Comparison of ENCODE assay signal across 14 cellular contexts in the genomic region with DNA sequence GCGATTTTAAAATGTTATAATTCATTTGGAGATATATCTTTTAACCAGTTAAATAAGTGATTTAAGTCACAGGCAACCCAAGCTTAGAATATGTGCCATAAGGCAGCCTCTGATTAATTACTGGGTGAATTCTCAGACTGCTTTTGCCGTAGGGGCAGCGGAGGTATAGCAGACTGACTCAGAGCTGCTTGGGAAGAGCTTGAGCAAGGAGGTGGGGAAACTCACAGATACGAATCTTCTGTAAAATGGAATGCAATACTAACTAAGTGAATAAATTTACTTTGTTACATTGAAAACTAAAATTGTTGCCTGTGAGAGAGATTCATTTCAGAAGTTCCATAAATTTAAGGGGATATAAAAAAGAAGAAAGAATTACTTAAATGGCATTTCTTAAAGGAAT.
DNase-seq lines count a peak whose midpoint lies in the region; ATAC-seq and TF ChIP-seq lines count a peak whose summit lies in the region.
"Had no signal": no experiment of that assay in that cellular context is flagged by ENCODE, and none has a peak within 500 bp of the region (broad histone marks: within the 10 kb centered on the region; RNA-seq: fewer than 3 reads in every experiment).

No MANE protein-coding gene starts in this region.

- WGBS in neuronal stem cell (ENCODE audit: extremely low coverage in 2 of 2, insufficient read length in 2 of 2, insufficient replicate concordance in 1 of 2), 2 donors: no CpG with 5 or more reads among the region's 4 CpGs

- H3K36me3 ChIP-seq in SK-N-MC (ENCODE audit: insufficient read depth, low read length) (no peaks in the 10 kb centered on the region), neuronal stem cell (replicated peaks in 1 of 2; ENCODE audit: control insufficient read depth in 2 of 2, insufficient read depth in 2 of 2, low read length in 2 of 2) (no peaks in the 10 kb centered on the region)

- H3K4me3 ChIP-seq in SK-N-MC (peak overlapping the region; percentile 60), epithelial cell of esophagus (ENCODE audit: low read length) (no peak overlapping the region), neuronal stem cell (ENCODE audit: low read length in 2 of 2) (no peak overlapping the region)
- H3K4me3 ChIP-seq: BLaER1 treated with 17β-estradiol and CSF1 and Interleukin-3, amounts not matched to agents 10 nM and 100 nM; GM23248 had no signal

- TF ChIP-seq CTCF in epithelial cell of esophagus (IDR thresholded peaks at IDR 0.05; ENCODE audit: insufficient read depth, low read depth, low read length, missing control alignments): no peak
- no peak for TF ChIP-seq CTCF in mesothelial cell of epicardium (IDR thresholded peaks at IDR 0.05; ENCODE audit: unreplicated experiment)

- no peak overlapping the region for H3K4ac ChIP-seq in neuronal stem cell (ENCODE audit: low read length)

- H3K9ac ChIP-seq in SK-N-MC (ENCODE audit: insufficient read length): peak overlapping the region; percentile 38
- no peak overlapping the region for H3K9ac ChIP-seq in neuronal stem cell (ENCODE audit: low read depth, low read length, poor library complexity)
- H3K9ac ChIP-seq: BLaER1 treated with 17β-estradiol and CSF1 and Interleukin-3, amounts not matched to agents 10 nM and 100 nM; GM23248 had no signal

- no peak for ATAC-seq in activated CD4-positive, alpha-beta T cell treated with anti-CD3 and anti-CD28 coated beads for 36 hours

- POLR2A ChIA-PET in activated CD4-positive, alpha-beta T cell treated with anti-CD3 and anti-CD28 coated beads for 36 hours (lab: Charles Lee): no interaction called here

- H3K9me3 ChIP-seq in SK-N-MC (ENCODE audit: low read depth, low read length): no peaks in the 10 kb centered on the region
- no peaks in the 10 kb centered on the region for H3K9me3 ChIP-seq in neuronal stem cell (replicated peaks in 1 of 2; ENCODE audit: control insufficient read depth in 2 of 2, insufficient read depth in 1 of 2, low read depth in 1 of 2, low read length in 2 of 2)
- H3K9me3 ChIP-seq: BLaER1 treated with 17β-estradiol and CSF1 and Interleukin-3, amounts not matched to agents 10 nM and 100 nM had no signal

- H3K4me1 Mint-ChIP-seq in mesothelial cell of epicardium: peaks cover 63% of the 10 kb centered on the region
- H3K4me1 Mint-ChIP-seq in activated CD4-positive, alpha-beta T cell treated with anti-CD3 and anti-CD28 coated beads for 36 hours: no peaks in the 10 kb centered on the region

- no peaks in the 10 kb centered on the region for H3K27me3 Mint-ChIP-seq in mesothelial cell of epicardium (ENCODE audit: low read depth)
- peaks cover 15% of the 10 kb centered on the region for H3K27me3 Mint-ChIP-seq in activated CD4-positive, alpha-beta T cell treated with anti-CD3 and anti-CD28 coated beads for 36 hours

- H4K91ac ChIP-seq in neuronal stem cell (ENCODE audit: low read depth, low read length, poor library complexity): no peak overlapping the region

- no peaks in the 10 kb centered on the region for H3K36me3 Mint-ChIP-seq in mesothelial cell of epicardium
- no peaks in the 10 kb centered on the region for H3K36me3 Mint-ChIP-seq in activated CD4-positive, alpha-beta T cell treated with anti-CD3 and anti-CD28 coated beads for 36 hours (ENCODE audit: low read depth)

- H2BK5ac ChIP-seq in neuronal stem cell (ENCODE audit: low read length): no peak overlapping the region

- no peak overlapping the region for H2BK15ac ChIP-seq in neuronal stem cell (ENCODE audit: low read length)

- no peak overlapping the region for H3K4me2 ChIP-seq in neuronal stem cell (ENCODE audit: insufficient read depth, low read length, poor library complexity, severe bottlenecking)
- H3K4me2 ChIP-seq: BLaER1 treated with 17β-estradiol and CSF1 and Interleukin-3, amounts not matched to agents 10 nM and 100 nM had no signal

- CTCF ChIA-PET in activated CD4-positive, alpha-beta T cell treated with anti-CD3 and anti-CD28 coated beads for 36 hours (lab: Charles Lee): interaction anchor here (0.9 kb wide), 1 partner anchor 12 kb away, joined by 3 read pairs; no protein-coding TSS in a partner anchor

- no peak overlapping the region for H4K8ac ChIP-seq in neuronal stem cell (ENCODE audit: low read depth, low read length)

- no peaks in the 10 kb centered on the region for H3K4me1 ChIP-seq in neuronal stem cell (ENCODE audit: control insufficient read depth in 2 of 2, insufficient read depth in 1 of 2, low read depth in 1 of 2, low read length in 2 of 2)

- H3K27ac Mint-ChIP-seq in mesothelial cell of epicardium: peak overlapping the region; percentile 48
- no peak overlapping the region for H3K27ac Mint-ChIP-seq in activated CD4-positive, alpha-beta T cell treated with anti-CD3 and anti-CD28 coated beads for 36 hours
- H3K27ac Mint-ChIP-seq: CD4-positive, alpha-beta T cell had no signal

- no peak overlapping the region for H2AFZ ChIP-seq in neuronal stem cell (ENCODE audit: low read length)
- H2AFZ ChIP-seq: GM23248 had no signal

- H3K18ac ChIP-seq in neuronal stem cell (ENCODE audit: low read length): no peak overlapping the region

- no peak overlapping the region for H3K14ac ChIP-seq in neuronal stem cell (ENCODE audit: low read length)

- DNase-seq in A172 (ENCODE audit: low spot score) (peak; percentile 33), SK-N-MC (ENCODE audit: low read depth, low spot score) (peak; percentile 61), epithelial cell of esophagus (ENCODE audit: low read depth) (peak; percentile 32), mesothelial cell of epicardium (ENCODE audit: low spot score in 2 of 2, unreplicated experiment in 2 of 2) (no peak), neuronal stem cell (ENCODE audit: low spot score) (no peak), NCI-H1930 (lab: John Stamatoyannopoulos, UW) (no peak)
- no peak for DNase-seq in activated CD4-positive, alpha-beta T cell treated with anti-CD3 and anti-CD28 coated beads for 36 hours
- DNase-seq: 8988T; ACHN; CD4-positive, alpha-beta T cell; DMS79; GM23248; H7 had no signal

- H2BK120ac ChIP-seq in neuronal stem cell (ENCODE audit: low read depth, low read length): no peak overlapping the region

- no peak overlapping the region for H3K23ac ChIP-seq in neuronal stem cell (ENCODE audit: low read depth, low read length, poor library complexity)

- no peaks in the 10 kb centered on the region for H3K27me3 ChIP-seq in neuronal stem cell (ENCODE audit: control insufficient read depth in 3 of 3, insufficient read depth in 3 of 3, low read depth in 1 of 3, low read length in 3 of 3)
- H3K27me3 ChIP-seq: BLaER1 treated with 17β-estradiol and CSF1 and Interleukin-3, amounts not matched to agents 10 nM and 100 nM had no signal

- intact Hi-C loops in activated CD4-positive, alpha-beta T cell treated with anti-CD3 and anti-CD28 coated beads for 36 hours (cut with DNase I, micrococcal nuclease): no loop called here

- no peaks in the 10 kb centered on the region for H3K9me3 Mint-ChIP-seq in mesothelial cell of epicardium
- no peaks in the 10 kb centered on the region for H3K9me3 Mint-ChIP-seq in activated CD4-positive, alpha-beta T cell treated with anti-CD3 and anti-CD28 coated beads for 36 hours (ENCODE audit: low read depth)
- H3K9me3 Mint-ChIP-seq: CD4-positive, alpha-beta T cell had no signal

- H3K79me1 ChIP-seq in neuronal stem cell (ENCODE audit: low read depth, low read length): no peaks in the 10 kb centered on the region

- H3K27ac ChIP-seq in SK-N-MC (peak overlapping the region; percentile 79), neuronal stem cell (replicated peaks; ENCODE audit: low read length) (no peak overlapping the region)
- H3K27ac ChIP-seq: BLaER1 treated with 17β-estradiol and CSF1 and Interleukin-3, amounts not matched to agents 10 nM and 100 nM; GM23248 had no signal

- no peak overlapping the region for H2BK12ac ChIP-seq in neuronal stem cell (ENCODE audit: low read length)

- H3K4me3 Mint-ChIP-seq in mesothelial cell of epicardium: no peak overlapping the region
- no peak overlapping the region for H3K4me3 Mint-ChIP-seq in activated CD4-positive, alpha-beta T cell treated with anti-CD3 and anti-CD28 coated beads for 36 hours
- H3K4me3 Mint-ChIP-seq: CD4-positive, alpha-beta T cell had no signal

- no peak overlapping the region for H2AK5ac ChIP-seq in neuronal stem cell (ENCODE audit: low read depth, low read length)

Comparison
In these comparisons a context has a peak if more than half of its experiments do, and no peak if none do; other contexts are left out.
1. DNase-seq: peak in A172 (single experiment), SK-N-MC (single experiment) and epithelial cell of esophagus (single experiment); none in mesothelial cell of epicardium (0 of 2), neuronal stem cell (single experiment), activated CD4-positive, alpha-beta T cell treated with anti-CD3 and anti-CD28 coated beads for 36 hours (single experiment) and NCI-H1930 (0 of 2).